Comparison of ENCODE assay signal across 9 cellular contexts in the genomic region with DNA sequence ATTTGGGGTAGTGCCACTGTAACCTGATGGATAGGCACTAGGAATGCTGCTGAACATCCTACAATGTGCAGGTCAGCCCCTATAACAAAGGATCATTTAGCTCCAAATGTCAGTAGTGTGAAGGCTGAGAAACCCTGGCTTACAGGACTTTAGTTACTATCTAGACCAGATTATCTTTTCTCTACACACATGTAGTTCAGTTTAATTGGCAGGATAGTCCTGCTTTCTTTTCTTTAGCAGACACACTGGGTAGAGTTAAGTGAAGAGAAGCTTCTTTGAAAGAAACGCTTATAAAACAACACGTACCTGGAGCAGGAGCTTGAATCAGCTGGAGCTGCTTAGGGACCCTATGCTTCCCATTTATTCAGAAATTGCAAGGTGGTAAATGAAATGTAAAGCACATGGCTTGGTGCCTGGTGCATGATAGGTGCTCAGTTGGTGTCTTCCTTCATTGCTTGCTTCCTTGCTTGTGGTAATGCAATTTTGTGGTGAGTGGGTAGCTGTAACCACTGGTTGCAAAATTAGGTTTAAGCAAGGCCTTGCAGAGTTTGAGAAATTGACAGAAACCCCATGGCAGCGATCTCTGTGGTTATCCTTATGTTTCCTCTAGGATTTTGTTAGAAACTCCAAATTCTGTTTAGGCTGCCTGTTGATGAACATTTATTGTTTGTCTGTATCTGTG. TPM values are rescaled to one million over a fixed set of nuclear protein-coding genes. Genes with fewer than 3 reads are reported as not detected.
DNase-seq lines count a peak whose midpoint lies in the region; ATAC-seq and TF ChIP-seq lines count a peak whose summit lies in the region.
"Had no signal": no experiment of that assay in that cellular context is flagged by ENCODE, and none has a peak within 500 bp of the region (broad histone marks: within the 10 kb centered on the region; RNA-seq: fewer than 3 reads in every experiment).

No MANE protein-coding gene starts in this region.

- no peak for TF ChIP-seq CTCF in fibroblast of villous mesenchyme (IDR thresholded peaks at IDR 0.05; ENCODE audit: insufficient read depth, low read depth, low read length)
- TF ChIP-seq CTCF in type B pancreatic cell (conservative IDR thresholded peaks at IDR 0.05), result no peak
- no peak for TF ChIP-seq CTCF in thyroid gland (IDR thresholded peaks at IDR 0.05)

- no peaks in the 10 kb centered on the region for H3K36me3 ChIP-seq in thyroid gland

- peak overlapping the region; percentile 21 for H3K27ac Mint-ChIP-seq in activated naive CD4-positive, alpha-beta T cell treated with anti-CD3 and anti-CD28 coated beads, Interleukin-2, amount 50 U/mL, for 24 hours
- peak overlapping the region; percentile 26 for H3K27ac Mint-ChIP-seq in T-helper 1 cell treated with Interleukin-12 subunit alpha and Interleukin-12 subunit beta and Interleukin-4 antibody, amounts not matched to agents 30 μg/mL and 1 μg/mL, for 36 hours
- H3K27ac Mint-ChIP-seq in type B pancreatic cell, result no peak overlapping the region

- WGBS in thyroid gland, 2 donors, result 54 to 75% methylated on average over 3 of the region's 3 CpGs

- H3K4me1 ChIP-seq in thyroid gland, result peaks cover 54 to 70% of the 10 kb centered on the region in 2 donors

- peaks cover 81% of the 10 kb centered on the region for H3K4me1 Mint-ChIP-seq in activated naive CD4-positive, alpha-beta T cell treated with anti-CD3 and anti-CD28 coated beads, Interleukin-2, amount 50 U/mL, for 24 hours
- H3K4me1 Mint-ChIP-seq in T-helper 1 cell treated with Interleukin-12 subunit alpha and Interleukin-12 subunit beta and Interleukin-4 antibody, amounts not matched to agents 30 μg/mL and 1 μg/mL, for 36 hours (ENCODE audit: low read depth), result peaks cover 43% of the 10 kb centered on the region
- H3K4me1 Mint-ChIP-seq in type B pancreatic cell (ENCODE audit: unreplicated experiment), result peaks cover 50% of the 10 kb centered on the region

- no peaks in the 10 kb centered on the region for H3K27me3 ChIP-seq in thyroid gland

- H3K36me3 Mint-ChIP-seq in activated naive CD4-positive, alpha-beta T cell treated with anti-CD3 and anti-CD28 coated beads, Interleukin-2, amount 50 U/mL, for 24 hours, result no peaks in the 10 kb centered on the region
- H3K36me3 Mint-ChIP-seq in T-helper 1 cell treated with Interleukin-12 subunit alpha and Interleukin-12 subunit beta and Interleukin-4 antibody, amounts not matched to agents 30 μg/mL and 1 μg/mL, for 36 hours (ENCODE audit: low read depth), result peaks cover 3% of the 10 kb centered on the region
- peaks cover 9% of the 10 kb centered on the region for H3K36me3 Mint-ChIP-seq in type B pancreatic cell

- no peak overlapping the region for H3K4me3 Mint-ChIP-seq in activated naive CD4-positive, alpha-beta T cell treated with anti-CD3 and anti-CD28 coated beads, Interleukin-2, amount 50 U/mL, for 24 hours
- H3K4me3 Mint-ChIP-seq in T-helper 1 cell treated with Interleukin-12 subunit alpha and Interleukin-12 subunit beta and Interleukin-4 antibody, amounts not matched to agents 30 μg/mL and 1 μg/mL, for 36 hours, result peak overlapping the region; percentile 10
- no peak overlapping the region for H3K4me3 Mint-ChIP-seq in type B pancreatic cell

- H3K27ac ChIP-seq in thyroid gland, result no peak overlapping the region

- intact Hi-C loops in thyroid gland (cut with DNase I), result no loop called here
- intact Hi-C loops in sciatic nerve (cut with DNase I), result no loop called here

- H3K4me3 ChIP-seq in fibroblast of villous mesenchyme (ENCODE audit: low read depth, low read length) (no peak overlapping the region), thyroid gland (replicated peaks in 1 of 3) (no peak overlapping the region)

- no peaks in the 10 kb centered on the region for H3K9me3 ChIP-seq in thyroid gland

- H3K27me3 Mint-ChIP-seq in activated naive CD4-positive, alpha-beta T cell treated with anti-CD3 and anti-CD28 coated beads, Interleukin-2, amount 50 U/mL, for 24 hours, result no peaks in the 10 kb centered on the region
- no peaks in the 10 kb centered on the region for H3K27me3 Mint-ChIP-seq in T-helper 1 cell treated with Interleukin-12 subunit alpha and Interleukin-12 subunit beta and Interleukin-4 antibody, amounts not matched to agents 30 μg/mL and 1 μg/mL, for 36 hours (ENCODE audit: low read depth)
- no peaks in the 10 kb centered on the region for H3K27me3 Mint-ChIP-seq in type B pancreatic cell

- ATAC-seq in sciatic nerve, result no peak

- TF ChIP-seq POLR2A in thyroid gland (IDR thresholded peaks at IDR 0.05), result no peak

- no peaks in the 10 kb centered on the region for H3K9me3 Mint-ChIP-seq in activated naive CD4-positive, alpha-beta T cell treated with anti-CD3 and anti-CD28 coated beads, Interleukin-2, amount 50 U/mL, for 24 hours
- H3K9me3 Mint-ChIP-seq in T-helper 1 cell treated with Interleukin-12 subunit alpha and Interleukin-12 subunit beta and Interleukin-4 antibody, amounts not matched to agents 30 μg/mL and 1 μg/mL, for 36 hours, result no peaks in the 10 kb centered on the region
- H3K9me3 Mint-ChIP-seq in type B pancreatic cell, result no peaks in the 10 kb centered on the region

- no peak for DNase-seq in activated naive CD4-positive, alpha-beta T cell treated with Interleukin-2 at 50 U/mL for 16 hours
- DNase-seq in fibroblast of villous mesenchyme (ENCODE audit: low read depth), result peak; percentile 56
- DNase-seq in type B pancreatic cell (ENCODE audit: extremely low spot score, unreplicated experiment), result peak; percentile 4
- no peak for DNase-seq in mesenteric fat pad (ENCODE audit: low spot score)
- no peak for DNase-seq in thyroid gland
- no peak for DNase-seq in sciatic nerve (ENCODE audit: low spot score)
- DNase-seq: NCI-H345 had no signal

RNA-seq across cellular contexts. Expression of a gene that starts 9.4 kb away (rescaled TPM):
- total RNA-seq in fibroblast of villous mesenchyme, result 166 and 169 TPM in 2 replicates
- total RNA-seq in type B pancreatic cell (ENCODE audit: low replicate concordance), result 87.1 and 132 TPM in 2 replicates
- 89.3 TPM for total RNA-seq in mesenteric fat pad
- total RNA-seq in thyroid gland, result 100 to 1,000 TPM; 139 to 196 (median 181) TPM
- total RNA-seq in sciatic nerve, result 80.1 TPM

RNA-seq across cellular contexts. Expression of a gene that starts 43.6 kb away (rescaled TPM):
- total RNA-seq in fibroblast of villous mesenchyme, result under 0.01 TPM in 1 of 2 replicates, not detected in the other
- not detected in 2 replicates for total RNA-seq in type B pancreatic cell (ENCODE audit: low replicate concordance)
- 14.7 TPM for total RNA-seq in mesenteric fat pad
- total RNA-seq in thyroid gland, result 1 to 10 TPM in 2 of 4 donors, under 1 TPM in 2; 0.56 to 1.4 (median 1.1) TPM
- total RNA-seq in sciatic nerve, result 9.1 TPM

RNA-seq across cellular contexts. Expression of a gene that starts 55.0 kb away (rescaled TPM):
- total RNA-seq in fibroblast of villous mesenchyme, result under 0.01 TPM in 2 replicates
- 0.17 TPM in 1 of 2 replicates, not detected in the other for total RNA-seq in type B pancreatic cell (ENCODE audit: low replicate concordance)
- total RNA-seq in mesenteric fat pad, result 0.48 TPM
- total RNA-seq in thyroid gland, result under 1 TPM in 2 of 4 donors, not detected in 2; 0.13 to 0.40 TPM
- 0.31 TPM for total RNA-seq in sciatic nerve

Comparison
In these comparisons a context has a peak if more than half of its experiments do, and no peak if none do; other contexts are left out.
1. DNase-seq: peak in fibroblast of villous mesenchyme (single experiment) and type B pancreatic cell (single experiment); none in activated naive CD4-positive, alpha-beta T cell treated with Interleukin-2 at 50 U/mL for 16 hours (single experiment), mesenteric fat pad (single experiment), thyroid gland (0 of 2) and sciatic nerve (single experiment).